8 cellular contexts compared by ENCODE assay signal in genomic region chr2:127408004-127408806, GRCh38. TPM values are rescaled to one million over a fixed set of nuclear protein-coding genes. Genes with fewer than 3 reads are reported as not detected.
DNase-seq lines count a peak whose midpoint lies in the region; ATAC-seq and TF ChIP-seq lines count a peak whose summit lies in the region.

No MANE protein-coding gene starts in this region.

- peak in 2 of 4 donors; percentile 17 to 22 for TF ChIP-seq CTCF in right lobe of liver (IDR thresholded peaks at IDR 0.05)

- DNase-seq in A172 (ENCODE audit: low spot score) (peak; percentile 75), NCI-H524 (lab: John Stamatoyannopoulos, UW) (peak; percentile 80 to 84), dermis blood vessel endothelial cell (peak; percentile 95), right lobe of liver (peak; percentile 94 to 96 (median 95))
- DNase-seq in activated CD4-positive, alpha-beta T cell treated with anti-CD3 and anti-CD28 coated beads, Interleukin-2, amount 50 U/mL, for 48 hours, result peak; percentile 89 to 91
- peak; percentile 83 to 87 for DNase-seq in stimulated activated CD4-positive, alpha-beta T cell treated with anti-CD3 and anti-CD28 coated beads, Interleukin-2, amount 100 ng/mL, for 48 hours

- peak; percentile 76 for TF ChIP-seq POLR2A in right lobe of liver (IDR thresholded peaks at IDR 0.05)

- H3K36me3 ChIP-seq in right lobe of liver, result no peaks in the 10 kb centered on the region

- no peaks in the 10 kb centered on the region for H3K9me3 ChIP-seq in right lobe of liver

- WGBS in right lobe of liver (ENCODE audit: insufficient coverage, low coverage, low lambda C conversion rate, missing lambda C conversion rate), result 2% methylated on average over 19 of the region's 75 CpGs

- H3K4me3 ChIP-seq in right lobe of liver, result peak overlapping the region; percentile 45 to 63 (median 53)

- intact Hi-C loops in right lobe of liver (cut with DNase I), result no loop called here

- no peaks in the 10 kb centered on the region for H3K27me3 ChIP-seq in right lobe of liver

- ATAC-seq in GM18867 (IDR thresholded peaks at IDR 0.05; ENCODE audit: unreplicated experiment) (peak; percentile 79), HG03280 (IDR thresholded peaks at IDR 0.05; ENCODE audit: unreplicated experiment) (peak; percentile 66), right lobe of liver (peak; percentile 82 to 95 (median 92))

- H3K4me1 ChIP-seq in right lobe of liver, result peaks cover 0 to 32% (median 13%) of the 10 kb centered on the region in 4 donors

- peak overlapping the region; percentile 78 to 95 (median 90) for H3K27ac ChIP-seq in right lobe of liver

RNA-seq across cellular contexts. Expression of gene PROC, which starts 10.0 kb away (rescaled TPM):
- 2.7 and 2.8 TPM in 2 replicates for total RNA-seq in A172 (2014; rRNA removed; shearing (Covaris generic))
- 0.17 TPM in 1 of 2 replicates, not detected in the other for total RNA-seq in dermis blood vessel endothelial cell
- 100 to 1,000 TPM; 224 to 447 (median 319) TPM for total RNA-seq in right lobe of liver

RNA-seq across cellular contexts. Expression of gene MAP3K2, which starts 20.4 kb away (rescaled TPM):
- total RNA-seq in A172 (2014; rRNA removed; shearing (Covaris generic)), result 43.3 and 47.5 TPM in 2 replicates
- total RNA-seq in dermis blood vessel endothelial cell, result 27.2 and 28.4 TPM in 2 replicates
- 10 to 100 TPM; 28.6 to 45.1 (median 39.8) TPM for total RNA-seq in right lobe of liver

Comparison
In these comparisons a context has a peak if more than half of its experiments do, and no peak if none do; other contexts are left out.
1. Peak in every context shown above with its lines: DNase-seq, ATAC-seq, H3K4me3 ChIP-seq and H3K27ac ChIP-seq.
2. RNA of gene PROC, which starts 10.0 kb away (total RNA-seq): 224 to 447 TPM in right lobe of liver; 2.7 to 2.8 TPM in A172 and 0.17 TPM in dermis blood vessel endothelial cell; every median in the first group is over 10 times any median in the second.